12 cellular contexts compared by ENCODE assay signal in genomic region chr12:124679533-124680371, GRCh38.
DNase-seq lines count a peak whose midpoint lies in the region; ATAC-seq and TF ChIP-seq lines count a peak whose summit lies in the region.
"Had no signal": no experiment of that assay in that cellular context is flagged by ENCODE, and none has a peak within 500 bp of the region (broad histone marks: within the 10 kb centered on the region; RNA-seq: fewer than 3 reads in every experiment).

No MANE protein-coding gene starts in this region.

- no peak for TF ChIP-seq POLR2A in heart left ventricle (IDR thresholded peaks at IDR 0.05)

- peaks cover 41% of the 10 kb centered on the region for H3K79me1 ChIP-seq in trophoblast cell (ENCODE audit: low read length)

- CTCF ChIA-PET in RWPE1 (lab: Yijun Ruan, JAX) = no interaction called here

- H4K12ac ChIP-seq in trophoblast cell (ENCODE audit: low read depth, low read length) = no peak overlapping the region

- no peak overlapping the region for H3K4me3 ChIP-seq in heart left ventricle
- no peak overlapping the region for H3K4me3 ChIP-seq in trophoblast cell (ENCODE audit: low read depth, low read length)

- DNase-seq in RWPE1 (ENCODE audit: low spot score) (no peak), heart left ventricle (peak in 4 of 5 donors; percentile 61 to 75 (median 69)), trophoblast cell (peak; percentile 93 to 94), NCI-H510A (lab: John Stamatoyannopoulos, UW) (no peak), NCI-H774 (lab: John Stamatoyannopoulos, UW) (no peak)
- DNase-seq in activated effector memory CD4-positive, alpha-beta T cell treated with anti-CD3 and anti-CD28 coated beads, Interleukin-2, amount 50 U/mL, for 16 hours = no peak
- DNase-seq: activated CD8-positive, alpha-beta T cell treated with anti-CD3 and anti-CD28 coated beads, Interleukin-2, amount 10 ng/mL, durations not matched to agents 7 days and 5 days; brain microvascular endothelial cell; foreskin keratinocyte; naive B cell had no signal

- H2BK12ac ChIP-seq in trophoblast cell (ENCODE audit: low read length) = peak overlapping the region; percentile 37

- peak overlapping the region; percentile 56 for H4K91ac ChIP-seq in trophoblast cell (ENCODE audit: low read depth, low read length)

- peaks cover 7% of the 10 kb centered on the region for H3K79me2 ChIP-seq in trophoblast cell (ENCODE audit: control insufficient read depth, insufficient read depth, low read length, poor library complexity)

- no peak overlapping the region for H3K4ac ChIP-seq in trophoblast cell (ENCODE audit: low read depth, low read length)

- POLR2A ChIA-PET in RWPE1 (lab: Yijun Ruan, JAX; ENCODE audit: low non-redundant PET) = no interaction called here

- H3K27me3 ChIP-seq in heart left ventricle (no peaks in the 10 kb centered on the region), trophoblast cell (ENCODE audit: insufficient read depth, low read length) (no peaks in the 10 kb centered on the region)
- H3K27me3 ChIP-seq: brain microvascular endothelial cell, foreskin keratinocyte had no signal

- peak overlapping the region; percentile 41 for H3K14ac ChIP-seq in trophoblast cell (ENCODE audit: low read length)

- H3K18ac ChIP-seq in trophoblast cell (ENCODE audit: low read length) = peak overlapping the region; percentile 12

- H3K4me2 ChIP-seq in trophoblast cell (ENCODE audit: low read length) = no peak overlapping the region

- H2AFZ ChIP-seq in trophoblast cell (ENCODE audit: insufficient read depth, low read length, poor library complexity) = no peak overlapping the region

- H3K23ac ChIP-seq in trophoblast cell (ENCODE audit: low read length) = no peak overlapping the region

- H3K9ac ChIP-seq in trophoblast cell (ENCODE audit: low read length) = no peak overlapping the region

- H2BK5ac ChIP-seq in trophoblast cell (ENCODE audit: low read depth, low read length, poor library complexity) = peak overlapping the region; percentile 16

- peak; percentile 18 to 59 (median 33) for ATAC-seq in heart left ventricle
- no peak for ATAC-seq in HG02884 (IDR thresholded peaks at IDR 0.05; ENCODE audit: unreplicated experiment)
- ATAC-seq: activated CD8-positive, alpha-beta T cell treated with anti-CD3 and anti-CD28 coated beads, Interleukin-2, amount 10 ng/mL, durations not matched to agents 7 days and 5 days; foreskin keratinocyte had no signal

- WGBS in heart left ventricle, 4 donors = 37 to 63% (median 52%) methylated on average over 15 to 17 of the region's 17 CpGs
- no CpG with 5 or more reads among the region's 17 CpGs for WGBS in trophoblast cell (ENCODE audit: extremely low coverage, insufficient coverage, insufficient read length)

- peak overlapping the region; percentile 89 for H2BK120ac ChIP-seq in trophoblast cell (ENCODE audit: insufficient read depth, low read length, poor library complexity)

- H3K4me1 ChIP-seq in heart left ventricle (peaks cover 10 to 69% (median 43%) of the 10 kb centered on the region in 12 donors), trophoblast cell (ENCODE audit: control insufficient read depth in 1 of 2, insufficient read depth in 2 of 2, low read length in 2 of 2) (peaks cover 36 to 44% of the 10 kb centered on the region in 2 experiments)

- no peak overlapping the region for H2AK5ac ChIP-seq in trophoblast cell (ENCODE audit: low read length)

- TF ChIP-seq CTCF in C4-2B (conservative IDR thresholded peaks at IDR 0.05) (no peak), RWPE1 (conservative IDR thresholded peaks at IDR 0.05; ENCODE audit: low read depth) (no peak), heart left ventricle (IDR thresholded peaks at IDR 0.05) (no peak)

- peak overlapping the region; percentile 13 for H4K8ac ChIP-seq in trophoblast cell (ENCODE audit: low read depth, low read length)

- H3K36me3 ChIP-seq in heart left ventricle = no peaks in the 10 kb centered on the region
- H3K36me3 ChIP-seq in trophoblast cell (ENCODE audit: control insufficient read depth in 1 of 2, insufficient read depth in 2 of 2, low read length in 2 of 2) = no peaks in the 10 kb centered on the region
- H3K36me3 ChIP-seq: brain microvascular endothelial cell had no signal

- H3K9me3 ChIP-seq in heart left ventricle (no peaks in the 10 kb centered on the region), trophoblast cell (ENCODE audit: insufficient read depth, low read depth, low read length) (no peaks in the 10 kb centered on the region)

- peak overlapping the region; percentile 52 for H3K27ac ChIP-seq in C4-2B
- H3K27ac ChIP-seq in RWPE1 = peak overlapping the region; percentile 96
- peak overlapping the region in 11 of 12 donors; percentile 25 to 66 (median 60) for H3K27ac ChIP-seq in heart left ventricle
- H3K27ac ChIP-seq in trophoblast cell (ENCODE audit: low read depth, low read length) = peak overlapping the region; percentile 12
- H3K27ac ChIP-seq: brain microvascular endothelial cell, foreskin keratinocyte had no signal

- intact Hi-C loops in heart left ventricle (cut with DNase I) = loop anchor here in 6 of 10 donors (5.0 to 10.0 kb wide), 9 partner anchors 65 to 292 kb away; partner anchors contain the start of gene NCOR2 (in 5 of the 6)

Comparison
In these comparisons a context has a peak if more than half of its experiments do, and no peak if none do; other contexts are left out.
1. H3K27ac ChIP-seq: peak in every context shown above with its lines; median percentile 96 in RWPE1; 60 in heart left ventricle; 52 in C4-2B; 12 in trophoblast cell.
2. DNase-seq: peak in heart left ventricle (4 of 5) and trophoblast cell (2 of 2); none in RWPE1 (single experiment), NCI-H510A (single experiment), NCI-H774 (single experiment) and activated effector memory CD4-positive, alpha-beta T cell treated with anti-CD3 and anti-CD28 coated beads, Interleukin-2, amount 50 U/mL, for 16 hours (single experiment).